17 cellular contexts compared by ENCODE assay signal in the genomic region with DNA sequence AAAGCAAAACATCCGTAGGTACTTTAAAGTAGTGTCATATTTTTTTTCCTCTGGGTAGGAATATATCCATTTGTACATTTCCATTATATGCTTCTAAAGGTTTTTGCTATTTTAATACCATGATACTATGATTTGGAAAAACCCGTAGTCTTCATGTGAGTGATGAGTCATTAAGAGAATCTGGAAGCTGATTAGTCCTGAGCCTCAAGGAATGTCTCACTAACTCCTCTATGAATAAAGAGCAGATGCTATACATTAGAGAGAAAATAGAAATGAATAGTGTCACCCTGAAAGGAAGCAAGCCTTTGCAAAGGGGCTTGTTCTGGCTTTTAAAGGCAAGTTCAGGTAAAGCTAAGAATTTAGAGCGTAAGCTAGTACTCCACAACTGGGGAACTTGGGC.
DNase-seq lines count a peak whose midpoint lies in the region; TF ChIP-seq lines count a peak whose summit lies in the region.
"Had no signal": no experiment of that assay in that cellular context is flagged by ENCODE, and none has a peak within 500 bp of the region (broad histone marks: within the 10 kb centered on the region; RNA-seq: fewer than 3 reads in every experiment).

No MANE protein-coding gene starts in this region.

- intact Hi-C loops in sigmoid colon (cut with DNase I), result no loop called here

- H3K36me3 ChIP-seq in brain microvascular endothelial cell (replicated peaks) (no peaks in the 10 kb centered on the region), sigmoid colon (no peaks in the 10 kb centered on the region)

- DNase-seq in AG08395 (ENCODE audit: low spot score) (peak; percentile 35), HT1080 (ENCODE audit: low read depth) (peak; percentile 42), brain microvascular endothelial cell (peak; percentile 30), hepatic stellate cell (ENCODE audit: low spot score) (peak; percentile 4), NOMO-1 treated with DMSO at 0.1 percent for 48 hours (lab: John Stamatoyannopoulos, UW; ENCODE audit: unreplicated experiment) (no peak), sigmoid colon (no peak), immature natural killer cell (no peak)
- no peak for DNase-seq in activated naive CD4-positive, alpha-beta T cell treated with anti-CD3 and anti-CD28 coated beads, Interleukin-2, amount 50 U/mL, for 16 hours
- DNase-seq: activated CD4-positive, alpha-beta T cell treated with anti-CD3 and anti-CD28 coated beads, Interleukin-2, amount 50 U/mL, for 4 hours; activated naive CD8-positive, alpha-beta T cell treated with anti-CD3 and anti-CD28 coated beads, Interleukin-2, amount 50 U/mL, for 24 hours; activated T-cell treated with anti-CD3 and anti-CD28 coated beads, Interleukin-2, amount 50 U/mL, for 48 hours; AML-193; left ventricle myocardium superior; naive B cell; NCI-H1092 treated with DMSO at 0.1 percent for 48 hours; Right ventricle myocardium superior had no signal

- no peak overlapping the region for H3K27ac Mint-ChIP-seq in immature natural killer cell
- H3K27ac Mint-ChIP-seq: activated naive CD8-positive, alpha-beta T cell treated with anti-CD3 and anti-CD28 coated beads, Interleukin-2, amount 50 U/mL, for 24 hours; GM23338; naive B cell had no signal

- H3K4me1 Mint-ChIP-seq in immature natural killer cell, result no peaks in the 10 kb centered on the region
- H3K4me1 Mint-ChIP-seq: activated naive CD8-positive, alpha-beta T cell treated with anti-CD3 and anti-CD28 coated beads, Interleukin-2, amount 50 U/mL, for 24 hours; GM23338; naive B cell had no signal

- peaks cover 0 to 9% (median 0%) of the 10 kb centered on the region in 6 donors for H3K9me3 Mint-ChIP-seq in immature natural killer cell
- H3K9me3 Mint-ChIP-seq: activated naive CD8-positive, alpha-beta T cell treated with anti-CD3 and anti-CD28 coated beads, Interleukin-2, amount 50 U/mL, for 24 hours; GM23338 had no signal

- no peaks in the 10 kb centered on the region for H3K9me3 ChIP-seq in sigmoid colon

- no peak for TF ChIP-seq EP300 in sigmoid colon (IDR thresholded peaks at IDR 0.05)

- TF ChIP-seq POLR2A in sigmoid colon (IDR thresholded peaks at IDR 0.05), result no peak

- H3K27ac ChIP-seq in brain microvascular endothelial cell, result no peak overlapping the region
- no peak overlapping the region for H3K27ac ChIP-seq in sigmoid colon

- H3K27me3 ChIP-seq in brain microvascular endothelial cell (replicated peaks), result no peaks in the 10 kb centered on the region
- no peaks in the 10 kb centered on the region for H3K27me3 ChIP-seq in sigmoid colon

- WGBS in sigmoid colon, 2 donors, result 85 to 88% methylated on average over 3 of the region's 3 CpGs

- H3K4me3 ChIP-seq in brain microvascular endothelial cell (ENCODE audit: low read depth, low read length), result no peak overlapping the region
- H3K4me3 ChIP-seq in sigmoid colon, result no peak overlapping the region
- H3K4me3 ChIP-seq: GM23338 had no signal

- in situ Hi-C loops in brain microvascular endothelial cell (cut with HindIII; ENCODE audit: low pct_ligation_motif_present, low sequenced_read_pairs), result no loop called here

- H3K4me3 Mint-ChIP-seq in immature natural killer cell, result no peak overlapping the region
- H3K4me3 Mint-ChIP-seq: activated naive CD8-positive, alpha-beta T cell treated with anti-CD3 and anti-CD28 coated beads, Interleukin-2, amount 50 U/mL, for 24 hours; GM23338; naive B cell had no signal

- no peaks in the 10 kb centered on the region for H3K36me3 Mint-ChIP-seq in immature natural killer cell
- H3K36me3 Mint-ChIP-seq: naive B cell had no signal

- TF ChIP-seq CTCF in brain microvascular endothelial cell (IDR thresholded peaks at IDR 0.05; ENCODE audit: low read depth, low read length, missing control alignments) (no peak), sigmoid colon (IDR thresholded peaks at IDR 0.05) (no peak)

- no peaks in the 10 kb centered on the region for H3K4me1 ChIP-seq in sigmoid colon

- H3K27me3 Mint-ChIP-seq in immature natural killer cell (ENCODE audit: low read depth in 3 of 3), result peaks cover 0 to 1% (median 0%) of the 10 kb centered on the region in 3 donors
- H3K27me3 Mint-ChIP-seq: activated naive CD8-positive, alpha-beta T cell treated with anti-CD3 and anti-CD28 coated beads, Interleukin-2, amount 50 U/mL, for 24 hours; naive B cell had no signal

Comparison
In these comparisons a context has a peak if more than half of its experiments do, and no peak if none do; other contexts are left out.
1. DNase-seq: peak in AG08395 (single experiment), HT1080 (single experiment), brain microvascular endothelial cell (single experiment) and hepatic stellate cell (single experiment); none in NOMO-1 treated with DMSO at 0.1 percent for 48 hours (single experiment), sigmoid colon (single experiment), immature natural killer cell (0 of 3) and activated naive CD4-positive, alpha-beta T cell treated with anti-CD3 and anti-CD28 coated beads, Interleukin-2, amount 50 U/mL, for 16 hours (single experiment).